19 cellular contexts compared by ENCODE assay signal in the genomic region with DNA sequence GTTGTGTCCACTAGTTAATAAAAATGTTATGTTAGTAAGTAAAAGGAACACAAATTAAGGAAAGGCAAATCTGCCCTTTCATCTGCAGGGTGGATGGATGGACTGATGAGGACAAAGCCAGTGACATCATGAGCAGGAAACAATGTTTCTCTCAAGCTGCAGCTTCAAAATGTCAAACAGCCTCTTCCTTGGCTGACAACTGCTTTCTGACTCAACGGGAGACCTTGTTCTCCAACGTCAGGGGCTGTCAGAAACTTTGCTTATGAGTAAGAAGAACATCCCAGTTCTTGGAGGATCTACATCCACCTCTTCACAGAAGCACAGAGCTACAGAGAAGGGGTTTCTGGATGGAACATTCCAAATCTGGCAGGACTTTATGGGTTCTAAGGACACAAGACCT. TPM values are rescaled to one million over a fixed set of nuclear protein-coding genes. Genes with fewer than 3 reads are reported as not detected.
"Had no signal": no experiment of that assay in that cellular context is flagged by ENCODE, and none has a peak within 500 bp of the region (broad histone marks: within the 10 kb centered on the region; RNA-seq: fewer than 3 reads in every experiment).

No MANE protein-coding gene starts in this region.

- FAIRE-seq: TTC549 had no signal

- H3K4me3 ChIP-seq: coronary artery, gastrocnemius medialis, sigmoid colon, spleen, testis had no signal

- H3K9me3 ChIP-seq: gastrocnemius medialis, sigmoid colon, spleen, testis had no signal

- H3K4me1 ChIP-seq: gastrocnemius medialis, spleen, testis had no signal

- H3K27me3 ChIP-seq: gastrocnemius medialis, sigmoid colon, spleen, testis had no signal

- H3K27ac ChIP-seq: coronary artery, gastrocnemius medialis, sigmoid colon, spleen, testis had no signal

- ATAC-seq: activated CD8-positive, alpha-beta T cell treated with anti-CD3 and anti-CD28 coated beads for 36 hours; esophagus mucosa; gastrocnemius medialis; left cardiac atrium; stimulated activated memory B cell treated with anti-CD40 and anti-IgM and Interleukin-4, amounts not matched to agents 10 μg/mL and 1 μg/mL and 100 μg/mL, for 72 hours had no signal

- DNase-seq: activated CD4-positive, alpha-beta T cell treated with anti-CD3 and anti-CD28 coated beads for 4 hours; activated CD8-positive, alpha-beta T cell treated with anti-CD3 and anti-CD28 coated beads for 36 hours; activated naive CD4-positive, alpha-beta T cell treated with Interleukin-2 at 50 U/mL for 16 hours; activated naive CD8-positive, alpha-beta T cell treated with anti-CD3 and anti-CD28 coated beads, Interleukin-2, amount 10 ng/mL, durations not matched to agents 7 days and 5 days; activated T-cell treated with anti-CD3 and anti-CD28 coated beads, Interleukin-2, amount 50 U/mL, for 24 hours; gastrocnemius medialis; head of caudate nucleus; left cardiac atrium; sigmoid colon; spleen; stimulated activated CD4-positive, alpha-beta T cell treated with anti-CD3 and anti-CD28 coated beads, Interleukin-4, amount 100 ng/mL, for 4 hours; T-helper 2 cell; testis had no signal

- H3K36me3 ChIP-seq: gastrocnemius medialis, sigmoid colon, spleen had no signal

RNA-seq across cellular contexts. Expression of a gene that starts 6.0 kb away (rescaled TPM):
- total RNA-seq: activated CD8-positive, alpha-beta T cell treated with anti-CD3 and anti-CD28 coated beads for 36 hours; activated naive CD8-positive, alpha-beta T cell treated with anti-CD3 and anti-CD28 coated beads, Interleukin-2, amount 10 ng/mL, durations not matched to agents 7 days and 5 days; activated T-helper 2 cell treated with anti-CD3 and anti-CD28 coated beads, Interferon-gamma antibody, Interleukin-2, Interleukin-4, amounts not matched to agents 10 μg/mL and 5 μg/mL and 100 μg/mL, durations not matched to agents 14 hours and 24 hours and 36 hours; esophagus mucosa; gastrocnemius medialis; left cardiac atrium; lower leg skin; sigmoid colon; spleen; testis had no signal

RNA-seq across cellular contexts. Expression of a gene that starts 59.1 kb away (rescaled TPM):
- total RNA-seq: activated CD8-positive, alpha-beta T cell treated with anti-CD3 and anti-CD28 coated beads for 36 hours; activated naive CD8-positive, alpha-beta T cell treated with anti-CD3 and anti-CD28 coated beads, Interleukin-2, amount 10 ng/mL, durations not matched to agents 7 days and 5 days; activated T-helper 2 cell treated with anti-CD3 and anti-CD28 coated beads, Interferon-gamma antibody, Interleukin-2, Interleukin-4, amounts not matched to agents 10 μg/mL and 5 μg/mL and 100 μg/mL, durations not matched to agents 14 hours and 24 hours and 36 hours; esophagus mucosa; gastrocnemius medialis; left cardiac atrium; lower leg skin; sigmoid colon; spleen; testis had no signal
- polyA plus RNA-seq: sigmoid colon, spleen had no signal
